In genomic region chr12:52278931-52279682, GRCh38 we compare ENCODE assay signal across 8 cellular contexts.
DNase-seq lines count a peak whose midpoint lies in the region.

No MANE protein-coding gene starts in this region.

- DNase-seq in DMS153 treated with DMSO at 0.1 percent for 48 hours (lab: John Stamatoyannopoulos, UW; ENCODE audit: unreplicated experiment) (peak; percentile 65), HCEC 1CT (peak; percentile 66), NCI-H2107 (lab: John Stamatoyannopoulos, UW) (peak; percentile 58), kidney glomerular epithelial cell (lab: John Stamatoyannopoulos, UW) (peak; percentile 34), DMS79 treated with DMSO at 0.1 percent for 48 hours (lab: John Stamatoyannopoulos, UW) (no peak)
- DNase-seq in activated CD4-positive, CD25-positive, alpha-beta regulatory T cell (lab: John Stamatoyannopoulos, UW): peak; percentile 34 to 50 (median 41)
- DNase-seq in central memory CD4-positive, alpha-beta T cell: peak; percentile 53
- DNase-seq in stimulated activated CD4-positive, alpha-beta T cell treated with anti-CD3 and anti-CD28 coated beads, Interleukin-1b, Interleukin-23, amount 100 ng/mL, for 24 hours (ENCODE audit: low read depth in 4 of 4, low spot score in 1 of 4): peak; percentile 36 to 58 (median 56)
